19 cellular contexts compared by ENCODE assay signal in the genomic region with DNA sequence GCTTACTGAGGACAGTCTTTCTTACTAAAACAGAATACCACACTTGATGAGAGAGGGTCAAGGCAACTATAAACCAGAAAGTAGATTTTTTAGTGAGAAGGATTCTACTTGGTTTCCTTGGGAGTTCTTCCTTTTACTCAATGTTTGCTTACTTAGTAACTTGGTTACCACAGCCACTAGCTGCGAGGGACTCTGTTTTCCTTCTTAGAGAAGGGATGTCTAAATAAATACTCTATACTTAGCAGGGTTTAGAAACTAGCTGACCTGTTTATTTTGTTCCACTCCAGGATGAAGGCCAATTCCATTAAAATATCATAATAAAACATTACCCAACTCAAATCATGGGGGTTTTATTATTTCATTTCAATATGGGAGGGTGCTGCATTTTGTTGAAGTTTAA.
A peak's percentile ranks its signal among the peaks of the same experiment; 100 is the strongest.
DNase-seq lines count a peak whose midpoint lies in the region; ATAC-seq and TF ChIP-seq lines count a peak whose summit lies in the region.
"Had no signal": no experiment of that assay in that cellular context is flagged by ENCODE, and none has a peak within 500 bp of the region (broad histone marks: within the 10 kb centered on the region; RNA-seq: fewer than 3 reads in every experiment).

No MANE protein-coding gene starts in this region.

- TF ChIP-seq CTCF in LNCaP clone FGC (IDR thresholded peaks at IDR 0.05; ENCODE audit: control insufficient read depth, extremely low read depth, insufficient read depth) (no peak), choroid plexus epithelial cell (conservative IDR thresholded peaks at IDR 0.05; ENCODE audit: low read depth, low read length) (no peak)

- no peaks in the 10 kb centered on the region for H3K9me3 ChIP-seq in muscle layer of colon (ENCODE audit: low read length)
- H3K9me3 ChIP-seq: vagina had no signal

- H3K9ac ChIP-seq in muscle layer of colon (ENCODE audit: low read length): no peak overlapping the region

- H3K4me3 ChIP-seq in LNCaP clone FGC (ENCODE audit: low read depth, low read length): no peak overlapping the region
- no peak overlapping the region for H3K4me3 ChIP-seq in choroid plexus epithelial cell (ENCODE audit: low read depth, low read length)
- H3K4me3 ChIP-seq in muscle layer of colon (ENCODE audit: low read depth in 1 of 2, low read length in 2 of 2): no peak overlapping the region
- H3K4me3 ChIP-seq: SK-N-MC, vagina had no signal

- H3K27me3 ChIP-seq in muscle layer of colon (ENCODE audit: control insufficient read depth in 1 of 2, insufficient read depth in 2 of 2, low read length in 2 of 2): no peaks in the 10 kb centered on the region
- H3K27me3 ChIP-seq: vagina had no signal

- ATAC-seq in left colon: no peak
- ATAC-seq: activated T-cell treated with anti-CD3 and anti-CD28 coated beads, Interleukin-2, amount 50 U/mL, for 4 hours; stimulated activated naive CD8-positive, alpha-beta T cell treated with anti-CD3 and anti-CD28 coated beads, Interleukin-15, amount 100 ng/mL, for 72 hours had no signal

- H3K4me1 ChIP-seq in muscle layer of colon (ENCODE audit: insufficient read depth, low read length): peaks cover 25% of the 10 kb centered on the region
- H3K4me1 ChIP-seq: vagina had no signal

- intact Hi-C loops in left colon (cut with DNase I, micrococcal nuclease): no loop called here

- peak overlapping the region; percentile 64 for H3K27ac ChIP-seq in muscle layer of colon (ENCODE audit: low read depth, low read length)
- H3K27ac ChIP-seq: SK-N-MC, vagina had no signal

- no peaks in the 10 kb centered on the region for H3K36me3 ChIP-seq in muscle layer of colon (ENCODE audit: insufficient read depth, low read length)
- H3K36me3 ChIP-seq: vagina had no signal

- DNase-seq in DMS53 (lab: John Stamatoyannopoulos, UW): peak; percentile 73
- peak; percentile 50 for DNase-seq in LNCaP clone FGC (ENCODE audit: low read depth)
- peak; percentile 70 for DNase-seq in choroid plexus epithelial cell (ENCODE audit: low read depth)
- no peak for DNase-seq in left colon
- DNase-seq in activated CD4-positive, alpha-beta T cell treated with anti-CD3 and anti-CD28 coated beads, Interleukin-2, amount 50 U/mL, for 48 hours: no peak
- DNase-seq in cortex of kidney (lab: John Stamatoyannopoulos, UW): no peak
- DNase-seq in NCI-H774 (lab: John Stamatoyannopoulos, UW): no peak
- DNase-seq: activated CD4-positive, alpha-beta T cell treated with anti-CD3 and anti-CD28 coated beads, Interleukin-2, amount 50 U/mL, for 4 hours; activated naive CD8-positive, alpha-beta T cell treated with anti-CD3 and anti-CD28 coated beads, Interleukin-2, amount 10 ng/mL, durations not matched to agents 7 days and 5 days; activated T-cell treated with anti-CD3 and anti-CD28 coated beads, Interleukin-2, amount 50 U/mL, for 4 hours; cerebellar nuclear complex; COR-L47; GF-D8; NCI-H1105 treated with DMSO at 0.1 percent for 48 hours; stimulated activated CD4-positive, alpha-beta T cell treated with anti-CD3 and anti-CD28 coated beads, Interleukin-15, amount 100 ng/mL, for 24 hours; stimulated activated naive CD8-positive, alpha-beta T cell treated with anti-CD3 and anti-CD28 coated beads, Interleukin-15, amount 100 ng/mL, for 72 hours had no signal

Comparison
In these comparisons a context has a peak if more than half of its experiments do, and no peak if none do; other contexts are left out.
1. DNase-seq: peak in DMS53 (single experiment), LNCaP clone FGC (single experiment) and choroid plexus epithelial cell (single experiment); none in left colon (0 of 2), activated CD4-positive, alpha-beta T cell treated with anti-CD3 and anti-CD28 coated beads, Interleukin-2, amount 50 U/mL, for 48 hours (0 of 2), cortex of kidney (single experiment) and NCI-H774 (single experiment).